In the genomic region with DNA sequence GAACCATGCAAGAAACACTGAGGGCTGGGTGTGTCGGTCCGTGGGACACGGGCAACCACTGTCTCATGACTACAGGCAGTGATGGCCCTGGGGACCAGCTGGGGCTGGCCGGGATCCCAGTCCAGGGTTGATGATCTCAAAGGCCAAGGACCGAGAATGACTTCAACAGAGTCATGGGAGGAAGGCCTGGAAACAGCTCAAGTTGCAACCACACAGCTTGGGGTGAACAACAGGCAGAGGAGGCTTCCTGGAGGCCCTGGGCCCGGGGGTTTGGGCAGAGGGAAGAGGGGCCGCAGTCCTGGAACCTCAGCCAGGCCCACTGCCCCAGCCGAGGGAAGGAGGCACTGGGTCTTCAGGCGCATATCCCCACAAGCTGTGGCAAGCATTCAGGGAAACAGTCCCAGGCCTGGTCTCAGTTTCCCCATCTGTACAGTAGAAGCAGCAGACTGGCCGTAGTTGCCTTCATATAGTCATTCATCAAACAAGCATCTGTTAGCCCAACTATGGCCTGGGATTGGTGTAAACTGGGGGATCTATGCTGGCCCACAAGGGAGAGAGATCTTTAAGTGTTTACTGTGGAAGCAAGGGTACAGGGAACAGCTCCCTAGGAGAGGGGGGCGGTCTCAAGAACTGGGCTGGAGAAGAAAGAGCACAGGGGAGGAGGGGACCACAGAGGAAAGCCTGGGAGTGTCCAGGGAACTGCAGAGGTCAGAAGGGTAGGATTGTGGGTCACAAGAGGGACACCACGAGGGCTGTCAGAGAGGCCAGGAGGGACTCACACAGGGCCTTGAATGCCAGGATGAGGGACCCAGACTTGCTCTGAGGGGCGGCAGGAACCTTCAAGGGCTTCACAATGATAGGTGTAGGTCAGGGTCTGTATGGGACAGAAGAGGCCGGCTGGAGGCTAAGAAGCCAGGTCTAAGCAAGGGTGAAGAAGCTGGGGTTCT, we compare ENCODE assay signal across 8 cellular contexts. TPM values are rescaled to one million over a fixed set of nuclear protein-coding genes. Genes with fewer than 3 reads are reported as not detected.
A peak's percentile ranks its signal among the peaks of the same experiment; 100 is the strongest.
DNase-seq lines count a peak whose midpoint lies in the region; ATAC-seq and TF ChIP-seq lines count a peak whose summit lies in the region.

No MANE protein-coding gene starts in this region.

- DNase-seq in SJSA1 (ENCODE audit: low read depth in 1 of 2, low spot score in 2 of 2) (no peak), osteoblast (ENCODE audit: insufficient read length, low spot score, missing footprints) (peak; percentile 98), NCI-H187 treated with DMSO at 0.1 percent for 48 hours (lab: John Stamatoyannopoulos, UW) (no peak), DMS 273 treated with DMSO at 0.1 percent for 48 hours (lab: John Stamatoyannopoulos, UW) (no peak)
- DNase-seq in activated effector memory CD4-positive, alpha-beta T cell treated with anti-CD3 and anti-CD28 coated beads, Interleukin-2, amount 50 U/mL, for 16 hours = no peak

- peak; percentile 30 for ATAC-seq in gastroesophageal sphincter
- no peak for ATAC-seq in GM21526 (IDR thresholded peaks at IDR 0.05; ENCODE audit: low FRiP score, unreplicated experiment)

- TF ChIP-seq CTCF in gastroesophageal sphincter (IDR thresholded peaks at IDR 0.05) (no peak), osteoblast (IDR thresholded peaks at IDR 0.05; ENCODE audit: extremely low read depth, low read depth, low read length) (no peak)

- H3K27ac ChIP-seq in ACC112 (ENCODE audit: low read depth, low read length) = peak overlapping the region; percentile 79
- H3K27ac ChIP-seq in SJSA1 = no peak overlapping the region
- H3K27ac ChIP-seq in gastroesophageal sphincter = peak overlapping the region; percentile 93 to 98 (median 98)
- H3K27ac ChIP-seq in osteoblast (ENCODE audit: low read depth, low read length) = peak overlapping the region; percentile 86

- 0 to 18% methylated on average over 2 of the region's 14 CpGs for WGBS in gastroesophageal sphincter (ENCODE audit: low coverage in 1 of 2), 2 donors

- H4K20me1 ChIP-seq in osteoblast (ENCODE audit: insufficient read depth, low read length) = peaks cover 60% of the 10 kb centered on the region

- H3K4me3 ChIP-seq in ACC112 (ENCODE audit: low read depth, low read length) (peak overlapping the region; percentile 90), SJSA1 (peak overlapping the region; percentile 86), gastroesophageal sphincter (peak overlapping the region; percentile 90 to 92), osteoblast (ENCODE audit: insufficient read depth, low read length) (peak overlapping the region; percentile 99)

- TF ChIP-seq EP300 in gastroesophageal sphincter (IDR thresholded peaks at IDR 0.05) = no peak

- H3K36me3 ChIP-seq in ACC112 (ENCODE audit: insufficient read depth, low read length) (peaks cover 10% of the 10 kb centered on the region; the same call in 1 of the 2 replicates), SJSA1 (peaks cover 71% of the 10 kb centered on the region), gastroesophageal sphincter (peaks cover 0 to 39% of the 10 kb centered on the region in 2 donors), osteoblast (ENCODE audit: insufficient read depth, low read length) (peaks cover 41% of the 10 kb centered on the region)

- H3K27me3 ChIP-seq in ACC112 (ENCODE audit: insufficient read depth, low read length) (no peaks in the 10 kb centered on the region), SJSA1 (replicated peaks) (no peaks in the 10 kb centered on the region), gastroesophageal sphincter (no peaks in the 10 kb centered on the region), osteoblast (ENCODE audit: insufficient read depth, low read length) (no peaks in the 10 kb centered on the region)

- peaks cover 36% of the 10 kb centered on the region for H3K79me2 ChIP-seq in ACC112 (ENCODE audit: control insufficient read depth, insufficient read depth, low read length, unreplicated experiment)
- H3K79me2 ChIP-seq in osteoblast (ENCODE audit: insufficient read depth, low read length) = peaks cover 57% of the 10 kb centered on the region

- H2AFZ ChIP-seq in ACC112 (ENCODE audit: low read length, unreplicated experiment) (no peak overlapping the region), osteoblast (ENCODE audit: low read length) (no peak overlapping the region)

- peak overlapping the region; percentile 94 for H3K4me2 ChIP-seq in osteoblast (ENCODE audit: insufficient read depth, low read length)

- H3K4me1 ChIP-seq in ACC112 (ENCODE audit: control insufficient read depth, insufficient read depth, low read length, unreplicated experiment) (peaks cover 36% of the 10 kb centered on the region), SJSA1 (replicated peaks) (peaks cover 40% of the 10 kb centered on the region), gastroesophageal sphincter (peaks cover 0 to 99% (median 21%) of the 10 kb centered on the region in 3 donors), osteoblast (ENCODE audit: insufficient read depth, low read length) (peaks cover 37% of the 10 kb centered on the region)

- TF ChIP-seq POLR2A in gastroesophageal sphincter (IDR thresholded peaks at IDR 0.05) = no peak

- H3K9me3 ChIP-seq in SJSA1 (replicated peaks) = no peaks in the 10 kb centered on the region
- H3K9me3 ChIP-seq in gastroesophageal sphincter = no peaks in the 10 kb centered on the region
- H3K9me3 ChIP-seq in osteoblast (ENCODE audit: low read depth, low read length) = no peaks in the 10 kb centered on the region

RNA-seq across cellular contexts. Expression of gene MYL9, which starts 2.1 kb away (rescaled TPM):
- total RNA-seq in SJSA1 (2014; rRNA removed; shearing (Covaris generic)) = 213 and 260 TPM in 2 replicates
- total RNA-seq in gastroesophageal sphincter (1,000 to 10,000 TPM; 1,087 to 2,842 (median 1,707) TPM), osteoblast (135 and 141 TPM in 2 replicates)

RNA-seq across cellular contexts. Expression of gene TGIF2, which starts 29.9 kb away (rescaled TPM):
- total RNA-seq in SJSA1 (2014; rRNA removed; shearing (Covaris generic)) = 7.5 and 13.8 TPM in 2 replicates
- total RNA-seq in gastroesophageal sphincter (10 to 100 TPM in 2 of 4 donors, 1 to 10 TPM in 2; 7.2 to 14.0 (median 9.4) TPM), osteoblast (9.7 and 10.9 TPM in 2 replicates)
